8 cellular contexts compared by ENCODE assay signal in genomic region chr12:54360717-54361456, GRCh38. TPM values are rescaled to one million over a fixed set of nuclear protein-coding genes. Genes with fewer than 3 reads are reported as not detected.
DNase-seq lines count a peak whose midpoint lies in the region; ATAC-seq and TF ChIP-seq lines count a peak whose summit lies in the region.

No MANE protein-coding gene starts in this region.

- no peaks in the 10 kb centered on the region for H3K9me3 ChIP-seq in breast epithelium

- ATAC-seq in HG03045 (IDR thresholded peaks at IDR 0.05; ENCODE audit: unreplicated experiment): no peak
- ATAC-seq in HG03175 (IDR thresholded peaks at IDR 0.05; ENCODE audit: unreplicated experiment): no peak

- H3K27ac ChIP-seq in breast epithelium: peak overlapping the region; percentile 90 to 93

- H3K4me3 Mint-ChIP-seq in T-helper 1 cell treated with Interleukin-12 subunit alpha and Interleukin-12 subunit beta and Interleukin-4 antibody, amounts not matched to agents 30 μg/mL and 1 μg/mL, for 36 hours: peak overlapping the region; percentile 16

- no peak for TF ChIP-seq POLR2A in breast epithelium (IDR thresholded peaks at IDR 0.05)

- H3K27ac Mint-ChIP-seq in T-helper 1 cell treated with Interleukin-12 subunit alpha and Interleukin-12 subunit beta and Interleukin-4 antibody, amounts not matched to agents 30 μg/mL and 1 μg/mL, for 36 hours: peak overlapping the region; percentile 65

- peaks cover 25% of the 10 kb centered on the region for H3K4me1 Mint-ChIP-seq in T-helper 1 cell treated with Interleukin-12 subunit alpha and Interleukin-12 subunit beta and Interleukin-4 antibody, amounts not matched to agents 30 μg/mL and 1 μg/mL, for 36 hours (ENCODE audit: low read depth)

- intact Hi-C loops in breast epithelium (cut with DNase I; ENCODE audit: low total_unique reads): loop anchor here (5.0 to 10.0 kb wide), 3 partner anchors 76 to 1381 kb away; partner anchors contain the start of genes CBX5, GDF11 and HNRNPA1

- peak; percentile 93 for TF ChIP-seq CTCF in GM06990 (IDR thresholded peaks at IDR 0.05; ENCODE audit: insufficient read depth, low read length, poor library complexity, severe bottlenecking)
- peak; percentile 69 to 88 (median 78) for TF ChIP-seq CTCF in breast epithelium (IDR thresholded peaks at IDR 0.05)
- TF ChIP-seq CTCF in kidney epithelial cell (IDR thresholded peaks at IDR 0.05; ENCODE audit: insufficient read depth, low read length, poor library complexity, severe bottlenecking): peak; percentile 92

- H3K4me1 ChIP-seq in breast epithelium: no peaks in the 10 kb centered on the region

- H3K27me3 ChIP-seq in GM06990 (replicated peaks; ENCODE audit: control insufficient read depth, insufficient read depth, low read length) (no peaks in the 10 kb centered on the region), breast epithelium (no peaks in the 10 kb centered on the region), kidney epithelial cell (ENCODE audit: control insufficient read depth, insufficient read depth, low read length) (no peaks in the 10 kb centered on the region)

- no peaks in the 10 kb centered on the region for H3K27me3 Mint-ChIP-seq in T-helper 1 cell treated with Interleukin-12 subunit alpha and Interleukin-12 subunit beta and Interleukin-4 antibody, amounts not matched to agents 30 μg/mL and 1 μg/mL, for 36 hours (ENCODE audit: low read depth)

- no peaks in the 10 kb centered on the region for H3K36me3 Mint-ChIP-seq in T-helper 1 cell treated with Interleukin-12 subunit alpha and Interleukin-12 subunit beta and Interleukin-4 antibody, amounts not matched to agents 30 μg/mL and 1 μg/mL, for 36 hours (ENCODE audit: low read depth)

- DNase-seq in GM06990 (ENCODE audit: extremely low read depth, insufficient read length): no peak
- DNase-seq in NCI-H1436 (lab: John Stamatoyannopoulos, UW): peak; percentile 61
- DNase-seq in breast epithelium (ENCODE audit: low spot score in 2 of 2): peak; percentile 72 to 76
- peak; percentile 48 for DNase-seq in kidney epithelial cell (ENCODE audit: low read depth)
- DNase-seq in stimulated activated CD4-positive, alpha-beta T cell treated with anti-CD3 and anti-CD28 coated beads, Interleukin-4, amount 100 ng/mL, for 24 hours: peak; percentile 64

- no peaks in the 10 kb centered on the region for H3K9me3 Mint-ChIP-seq in T-helper 1 cell treated with Interleukin-12 subunit alpha and Interleukin-12 subunit beta and Interleukin-4 antibody, amounts not matched to agents 30 μg/mL and 1 μg/mL, for 36 hours

- H3K4me3 ChIP-seq in GM06990 (replicated peaks; ENCODE audit: low read depth, low read length) (no peak overlapping the region), breast epithelium (no peak overlapping the region), kidney epithelial cell (ENCODE audit: low read depth, low read length) (no peak overlapping the region)

- H3K36me3 ChIP-seq in GM06990 (ENCODE audit: control insufficient read depth, insufficient read depth, low read length) (no peaks in the 10 kb centered on the region), breast epithelium (no peaks in the 10 kb centered on the region), kidney epithelial cell (ENCODE audit: control insufficient read depth, insufficient read depth, low read length) (no peaks in the 10 kb centered on the region)

RNA-seq across cellular contexts. Expression of gene GPR84, which starts 3.4 kb away (rescaled TPM):
- total RNA-seq in breast epithelium: under 1 TPM in 1 of 3 donors, not detected in 2; 0.44 TPM
- not detected in 2 replicates for total RNA-seq in kidney epithelial cell

RNA-seq across cellular contexts. Expression of gene ZNF385A, which starts 23.6 kb away (rescaled TPM):
- total RNA-seq in breast epithelium (10 to 100 TPM in 2 of 3 donors, 1 to 10 TPM in 1; 8.9 to 18.4 (median 10.5) TPM), kidney epithelial cell (5.6 and 11.6 TPM in 2 replicates)

RNA-seq across cellular contexts. Expression of gene COPZ1, which starts 36.0 kb away (rescaled TPM):
- total RNA-seq in breast epithelium (100 to 1,000 TPM in 1 of 3 donors, 10 to 100 TPM in 2; 70.9 to 109 (median 90.1) TPM), kidney epithelial cell (122 and 157 TPM in 2 replicates)

RNA-seq across cellular contexts. Expression of gene ITGA5, which starts 58.2 kb away (rescaled TPM):
- total RNA-seq in breast epithelium (100 to 1,000 TPM in 1 of 3 donors, 10 to 100 TPM in 2; 30.4 to 135 (median 81.9) TPM), kidney epithelial cell (109 and 120 TPM in 2 replicates)
